ENCODE assay signal across 8 cellular contexts in the genomic region with DNA sequence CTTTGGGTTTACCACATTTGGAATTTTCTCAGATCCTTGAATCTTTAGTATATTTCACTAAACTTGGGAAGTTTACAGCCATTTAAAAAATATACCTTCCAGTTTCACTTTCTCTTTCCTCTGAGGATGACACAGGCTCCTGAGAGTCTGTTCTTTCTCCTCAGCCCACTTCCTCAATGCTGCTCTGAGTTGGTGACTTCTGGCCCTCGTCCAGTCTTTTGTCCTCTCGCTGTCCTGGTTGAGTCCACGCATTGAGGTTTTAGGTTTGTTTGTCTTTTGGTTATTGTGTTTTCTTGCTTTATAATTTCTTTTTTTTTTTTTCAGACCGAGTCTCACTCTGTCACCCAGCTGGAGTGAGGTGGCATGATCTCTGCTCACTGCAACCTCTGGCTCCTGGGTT. TPM values are rescaled to one million over a fixed set of nuclear protein-coding genes. Genes with fewer than 3 reads are reported as not detected.
DNase-seq lines count a peak whose midpoint lies in the region; ATAC-seq and TF ChIP-seq lines count a peak whose summit lies in the region.

No MANE protein-coding gene starts in this region.

- peak overlapping the region in 10 of 12 donors; percentile 1 to 43 (median 28) for H3K4me3 ChIP-seq in heart left ventricle
- peak overlapping the region; percentile 64 for H3K4me3 ChIP-seq in naive thymus-derived CD4-positive, alpha-beta T cell (ENCODE audit: low read length)

- CTCF ChIA-PET in naive thymus-derived CD4-positive, alpha-beta T cell (lab: Charles Lee), result interaction anchor here (0.6 to 5.4 kb wide), 4 partner anchors 51 to 207 kb away, joined by 3 to 85 read pairs (median 6); no protein-coding TSS in a partner anchor

- ATAC-seq in heart left ventricle (peak in 3 of 4 donors; percentile 40 to 69 (median 47)), Right ventricle myocardium superior (ENCODE audit: poor library complexity) (no peak), HG02763 (IDR thresholded peaks at IDR 0.05; ENCODE audit: unreplicated experiment) (peak; percentile 69)
- ATAC-seq in naive thymus-derived CD4-positive, alpha-beta T cell, result peak; percentile 74

- H3K36me3 Mint-ChIP-seq in chondrocyte (ENCODE audit: low read depth), result no peaks in the 10 kb centered on the region
- H3K36me3 Mint-ChIP-seq in naive thymus-derived CD4-positive, alpha-beta T cell, result peaks cover 0 to 3% (median 0%) of the 10 kb centered on the region in 5 donors

- H3K36me3 ChIP-seq in heart left ventricle, result no peaks in the 10 kb centered on the region
- H3K36me3 ChIP-seq in naive thymus-derived CD4-positive, alpha-beta T cell (ENCODE audit: control insufficient read depth in 2 of 3, insufficient read depth in 3 of 3, low read length in 3 of 3), result no peaks in the 10 kb centered on the region

- POLR2A ChIA-PET in naive thymus-derived CD4-positive, alpha-beta T cell (lab: Charles Lee), result interaction anchor here (1.0 to 1.5 kb wide), 3 partner anchors 77 to 226 kb away, joined by 5 to 6 read pairs (median 6); partner anchors contain the start of gene MBP

- peak overlapping the region in 9 of 12 donors; percentile 42 to 91 (median 57) for H3K27ac ChIP-seq in heart left ventricle
- H3K27ac ChIP-seq in naive thymus-derived CD4-positive, alpha-beta T cell (ENCODE audit: low read depth, low read length), result peak overlapping the region; percentile 72

- no peaks in the 10 kb centered on the region for H3K9me3 Mint-ChIP-seq in chondrocyte (ENCODE audit: low read depth)
- H3K9me3 Mint-ChIP-seq in naive thymus-derived CD4-positive, alpha-beta T cell, result peaks cover 0 to 1% (median 0%) of the 10 kb centered on the region in 11 donors

- no peaks in the 10 kb centered on the region for H3K27me3 ChIP-seq in heart left ventricle
- no peaks in the 10 kb centered on the region for H3K27me3 ChIP-seq in naive thymus-derived CD4-positive, alpha-beta T cell (ENCODE audit: control insufficient read depth in 2 of 2, insufficient read depth in 2 of 2, low read length in 2 of 2)

- peak overlapping the region; percentile 5 for H3K4me3 Mint-ChIP-seq in chondrocyte (ENCODE audit: unreplicated experiment)
- peak overlapping the region; percentile 83 to 99 (median 91) for H3K4me3 Mint-ChIP-seq in naive thymus-derived CD4-positive, alpha-beta T cell

- intact Hi-C loops in heart left ventricle (cut with DNase I) (loop anchor here in 4 of 10 donors (5.0 to 10.0 kb wide), 5 partner anchors 74 to 207 kb away; partner anchors contain the start of gene MBP (in 2 of the 4)), Right ventricle myocardium superior (cut with DNase I) (no loop called here)
- intact Hi-C loops in naive thymus-derived CD4-positive, alpha-beta T cell (cut with micrococcal nuclease), result loop anchor here (1.0 to 5.0 kb wide), 5 partner anchors 76 to 717 kb away; partner anchors contain the start of gene MBP (in 2 of the 2)

- no peaks in the 10 kb centered on the region for H3K27me3 Mint-ChIP-seq in chondrocyte (ENCODE audit: low read depth)
- peaks cover 0 to 5% (median 0%) of the 10 kb centered on the region in 5 donors for H3K27me3 Mint-ChIP-seq in naive thymus-derived CD4-positive, alpha-beta T cell

- 44 to 64% (median 54%) methylated on average over 4 of the region's 4 CpGs for WGBS in heart left ventricle, 4 donors

- peaks cover 46% of the 10 kb centered on the region for H3K4me1 Mint-ChIP-seq in chondrocyte (ENCODE audit: low read depth)
- peaks cover 24 to 55% (median 47%) of the 10 kb centered on the region in 7 donors for H3K4me1 Mint-ChIP-seq in naive thymus-derived CD4-positive, alpha-beta T cell

- peak in 4 of 5 donors; percentile 46 to 71 (median 60) for DNase-seq in heart left ventricle
- no peak for DNase-seq in Right ventricle myocardium superior
- DNase-seq in NOMO-1 treated with dmso at 0.1 percent for 144 hours (lab: John Stamatoyannopoulos, UW; ENCODE audit: unreplicated experiment), result peak; percentile 44
- no peak for DNase-seq in chondrocyte (ENCODE audit: low spot score)
- DNase-seq in naive thymus-derived CD4-positive, alpha-beta T cell, result peak in 7 of 9 donors; percentile 31 to 55 (median 42)
- no peak for DNase-seq in NCI-H187 treated with DMSO at 0.1 percent for 48 hours (lab: John Stamatoyannopoulos, UW)
- no peak for DNase-seq in 8988T

- TF ChIP-seq POLR2A in heart left ventricle (IDR thresholded peaks at IDR 0.05), result no peak

- H3K4me1 ChIP-seq in heart left ventricle, result peaks cover 0 to 53% (median 14%) of the 10 kb centered on the region in 12 donors
- H3K4me1 ChIP-seq in naive thymus-derived CD4-positive, alpha-beta T cell (ENCODE audit: control insufficient read depth in 2 of 2, insufficient read depth in 2 of 2, low read length in 2 of 2), result peaks cover 23 to 33% of the 10 kb centered on the region in 2 donors

- no peak for TF ChIP-seq CTCF in heart left ventricle (IDR thresholded peaks at IDR 0.05)
- no peak for TF ChIP-seq CTCF in chondrocyte (IDR thresholded peaks at IDR 0.05)

- no peaks in the 10 kb centered on the region for H3K9me3 ChIP-seq in heart left ventricle
- no peaks in the 10 kb centered on the region for H3K9me3 ChIP-seq in naive thymus-derived CD4-positive, alpha-beta T cell (ENCODE audit: control insufficient read depth in 2 of 3, low read length in 3 of 3)

- peak overlapping the region; percentile 76 for H3K27ac Mint-ChIP-seq in chondrocyte (ENCODE audit: unreplicated experiment)
- H3K27ac Mint-ChIP-seq in naive thymus-derived CD4-positive, alpha-beta T cell, result peak overlapping the region; percentile 92 to 99 (median 97)

RNA-seq across cellular contexts. Expression of gene GALR1, which starts 40.7 kb away (rescaled TPM):
- total RNA-seq in heart left ventricle (under 1 TPM in 3 of 9 donors, not detected in 6; 0.04 to 0.08 (median 0.05) TPM), Right ventricle myocardium superior (0.05 TPM), chondrocyte (not detected in 3 replicates)
- polyA plus RNA-seq in heart left ventricle, result under 1 TPM; under 0.01 to 0.01 TPM
- not detected for total RNA-seq in naive thymus-derived CD4-positive, alpha-beta T cell
- polyA plus RNA-seq in naive thymus-derived CD4-positive, alpha-beta T cell, result not detected

Comparison
In these comparisons a context has a peak if more than half of its experiments do, and no peak if none do; other contexts are left out.
1. DNase-seq: peak in heart left ventricle (4 of 5), NOMO-1 treated with dmso at 0.1 percent for 144 hours (single experiment) and naive thymus-derived CD4-positive, alpha-beta T cell (7 of 9); none in Right ventricle myocardium superior (single experiment), chondrocyte (single experiment), NCI-H187 treated with DMSO at 0.1 percent for 48 hours (single experiment) and 8988T (single experiment).